ENCODE assay signal across 1 cellular context in the genomic region with DNA sequence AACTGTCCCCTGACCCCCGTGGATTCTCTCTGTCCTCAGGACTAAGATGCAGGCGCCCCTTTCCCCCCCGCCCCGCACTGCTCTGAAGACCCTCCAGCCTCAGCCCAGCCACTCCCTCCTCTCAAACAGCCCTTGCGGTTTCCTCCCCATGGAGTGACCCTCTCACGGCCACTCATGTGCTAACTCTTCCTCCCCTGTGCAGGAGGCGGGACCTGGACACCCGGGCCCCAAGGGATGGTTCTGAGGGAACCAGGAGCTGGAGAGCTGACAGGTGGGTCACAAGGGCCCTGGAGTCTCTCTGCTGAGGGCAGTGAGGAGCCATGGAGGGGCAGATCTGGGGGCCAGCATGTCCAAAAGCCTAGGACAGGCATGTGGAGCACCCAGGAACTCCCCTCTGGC.
TF ChIP-seq lines count a peak whose summit lies in the region.

No MANE protein-coding gene starts in this region.

TF ChIP-seq in GM12878, 131 proteins besides CTCF, POLR2A, EP300 and RAD21:
- TF ChIP-seq, protein P1, sequence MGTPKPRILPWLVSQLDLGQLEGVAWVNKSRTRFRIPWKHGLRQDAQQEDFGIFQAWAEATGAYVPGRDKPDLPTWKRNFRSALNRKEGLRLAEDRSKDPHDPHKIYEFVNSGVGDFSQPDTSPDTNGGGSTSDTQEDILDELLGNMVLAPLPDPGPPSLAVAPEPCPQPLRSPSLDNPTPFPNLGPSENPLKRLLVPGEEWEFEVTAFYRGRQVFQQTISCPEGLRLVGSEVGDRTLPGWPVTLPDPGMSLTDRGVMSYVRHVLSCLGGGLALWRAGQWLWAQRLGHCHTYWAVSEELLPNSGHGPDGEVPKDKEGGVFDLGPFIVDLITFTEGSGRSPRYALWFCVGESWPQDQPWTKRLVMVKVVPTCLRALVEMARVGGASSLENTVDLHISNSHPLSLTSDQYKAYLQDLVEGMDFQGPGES (IDR thresholded peaks at IDR 0.05), result no peak
- TF ChIP-seq CBX3 (IDR thresholded peaks at IDR 0.05; ENCODE audit: borderline replicate concordance, low read depth) (no peak), RELB (IDR thresholded peaks at IDR 0.05; ENCODE audit: low read depth) (no peak), NFXL1 (IDR thresholded peaks at IDR 0.05; ENCODE audit: borderline replicate concordance) (no peak), NFYA (IDR thresholded peaks at IDR 0.05; ENCODE audit: borderline replicate concordance, low read depth, low read length) (no peak), BCL3 (IDR thresholded peaks at IDR 0.05; ENCODE audit: borderline replicate concordance, insufficient read depth, low read depth, low read length, poor library complexity, severe bottlenecking) (no peak)
- TF ChIP-seq, protein P2, sequence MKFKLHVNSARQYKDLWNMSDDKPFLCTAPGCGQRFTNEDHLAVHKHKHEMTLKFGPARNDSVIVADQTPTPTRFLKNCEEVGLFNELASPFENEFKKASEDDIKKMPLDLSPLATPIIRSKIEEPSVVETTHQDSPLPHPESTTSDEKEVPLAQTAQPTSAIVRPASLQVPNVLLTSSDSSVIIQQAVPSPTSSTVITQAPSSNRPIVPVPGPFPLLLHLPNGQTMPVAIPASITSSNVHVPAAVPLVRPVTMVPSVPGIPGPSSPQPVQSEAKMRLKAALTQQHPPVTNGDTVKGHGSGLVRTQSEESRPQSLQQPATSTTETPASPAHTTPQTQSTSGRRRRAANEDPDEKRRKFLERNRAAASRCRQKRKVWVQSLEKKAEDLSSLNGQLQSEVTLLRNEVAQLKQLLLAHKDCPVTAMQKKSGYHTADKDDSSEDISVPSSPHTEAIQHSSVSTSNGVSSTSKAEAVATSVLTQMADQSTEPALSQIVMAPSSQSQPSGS (IDR thresholded peaks at IDR 0.05; ENCODE audit: low read length), result no peak
